ENCODE assay signal across 8 cellular contexts in the genomic region with DNA sequence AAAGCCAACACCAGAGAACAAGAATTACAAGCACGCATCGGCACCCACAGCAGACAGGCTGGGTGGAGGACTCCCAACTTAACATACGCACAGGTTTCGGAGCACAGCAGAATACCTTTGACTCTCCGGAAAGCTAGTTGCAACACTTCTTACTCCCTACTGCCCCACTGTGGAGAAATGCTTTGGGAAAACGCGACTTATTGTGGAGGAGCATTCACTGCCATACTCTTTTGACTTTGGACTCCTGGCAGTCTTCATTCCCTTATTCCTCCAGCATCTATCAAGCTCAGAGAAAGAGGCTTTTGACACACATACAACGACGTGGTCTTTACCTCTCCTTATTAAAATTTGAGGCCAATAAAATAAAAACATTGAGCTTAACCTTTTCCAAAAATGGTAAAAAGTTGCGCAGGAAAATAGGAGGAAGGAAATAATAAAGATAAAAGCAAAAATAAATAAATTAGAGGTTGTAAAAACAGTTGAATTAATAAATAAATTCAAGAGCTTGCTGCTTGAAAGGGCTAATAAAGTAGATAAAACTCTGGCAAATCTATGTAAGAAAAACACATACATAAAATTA. TPM values are rescaled to one million over a fixed set of nuclear protein-coding genes. Genes with fewer than 3 reads are reported as not detected.
DNase-seq lines count a peak whose midpoint lies in the region; ATAC-seq, FAIRE-seq and TF ChIP-seq lines count a peak whose summit lies in the region.

No MANE protein-coding gene starts in this region.

- TF ChIP-seq RAD21 in HepG2 (CRISPR knock-in tag; IDR thresholded peaks at IDR 0.05) = peak; percentile 49; the same call in 1 of the 2 replicates

- H3K4me3 ChIP-seq in BLaER1 treated with 17β-estradiol and CSF1 and Interleukin-3, amounts not matched to agents 10 nM and 100 nM = peak overlapping the region in 3 of 10 experiments; percentile 5 to 23 (median 22); a peak in 2 of 20 replicates
- peak overlapping the region; percentile 52 for H3K4me3 ChIP-seq in SJCRH30
- peak overlapping the region; percentile 37 to 65 (median 57); a peak in 5 of 6 replicates for H3K4me3 ChIP-seq in HepG2 (replicated peaks in 1 of 3; ENCODE audit: insufficient read depth in 1 of 3, low read depth in 2 of 3, low read length in 3 of 3)
- H3K4me3 ChIP-seq in thoracic aorta = peak overlapping the region; percentile 58

- peak; percentile 85 for FAIRE-seq in HepG2 (lab: Jason Lieb, UNC)

- no peak overlapping the region for H3K27ac ChIP-seq in BLaER1 treated with 17β-estradiol and CSF1 and Interleukin-3, amounts not matched to agents 10 nM and 100 nM
- H3K27ac ChIP-seq in SJCRH30 (peak overlapping the region; percentile 77), HepG2 (ENCODE audit: extremely low read length, insufficient read depth, low read length) (peak overlapping the region; percentile 76), thoracic aorta (no peak overlapping the region)

- DNase-seq in SJCRH30 (peak; percentile 77 to 90), dedifferentiated amniotic fluid mesenchymal stem cell (ENCODE audit: extremely low spot score) (peak; percentile 56), HepG2 (ENCODE audit: low spot score) (peak; percentile 84), thoracic aorta (ENCODE audit: low spot score) (no peak)

- TF ChIP-seq POLR2A in HepG2 (IDR thresholded peaks at IDR 0.05; ENCODE audit: insufficient read depth in 1 of 2, low read depth in 2 of 2, low read length in 2 of 2) = peak in 1 of 2 experiments; percentile 43; a peak in 1 of 4 replicates

- ATAC-seq in GM18907 (IDR thresholded peaks at IDR 0.05; ENCODE audit: unreplicated experiment) (peak; percentile 60), HepG2 (peak; percentile 68), thoracic aorta (ENCODE audit: insufficient number of reproducible peaks, low FRiP score, low read depth) (no peak), GM18867 (IDR thresholded peaks at IDR 0.05; ENCODE audit: unreplicated experiment) (no peak), GM18858 (IDR thresholded peaks at IDR 0.05; ENCODE audit: unreplicated experiment) (no peak)

- no peaks in the 10 kb centered on the region; a peak in 2 of 22 replicates for H4K20me1 ChIP-seq in BLaER1 treated with 17β-estradiol and CSF1 and Interleukin-3, amounts not matched to agents 10 nM and 100 nM
- H4K20me1 ChIP-seq in HepG2 (ENCODE audit: insufficient read depth, low read length) = no peaks in the 10 kb centered on the region

- POLR2A ChIA-PET in HepG2 (lab: Yijun Ruan, JAX) = interaction anchor here (1.1 to 2.1 kb wide), 15 partner anchors 20 to 135 kb away, joined by 3 to 49 read pairs (median 5); partner anchors contain the start of gene GPC3

- WGBS in HepG2 (ENCODE audit: low lambda C conversion rate) = 16% methylated on average over 7 of the region's 10 CpGs

- H2AFZ ChIP-seq in HepG2 (ENCODE audit: low read length) = peak overlapping the region; percentile 72

- intact Hi-C loops in HepG2 (cut with micrococcal nuclease; ENCODE audit: unreplicated experiment) = loop anchor here (10.0 kb wide), 1 partner anchor 202 kb away; no protein-coding TSS in a partner anchor

- no peaks in the 10 kb centered on the region for H3K9me3 ChIP-seq in BLaER1 treated with 17β-estradiol and CSF1 and Interleukin-3, amounts not matched to agents 10 nM and 100 nM (replicated peaks in 1 of 11)
- H3K9me3 ChIP-seq in SJCRH30 (replicated peaks) (no peaks in the 10 kb centered on the region), HepG2 (ENCODE audit: low read length) (no peaks in the 10 kb centered on the region), thoracic aorta (no peaks in the 10 kb centered on the region)

- peak overlapping the region in 1 of 11 experiments; percentile 7; a peak in 1 of 22 replicates for H3K9ac ChIP-seq in BLaER1 treated with 17β-estradiol and CSF1 and Interleukin-3, amounts not matched to agents 10 nM and 100 nM
- peak overlapping the region; percentile 62 for H3K9ac ChIP-seq in HepG2 (ENCODE audit: insufficient read depth, low read depth, low read length)

- H3K36me3 ChIP-seq in BLaER1 treated with 17β-estradiol and CSF1 and Interleukin-3, amounts not matched to agents 10 nM and 100 nM = no peaks in the 10 kb centered on the region
- H3K36me3 ChIP-seq in SJCRH30 = no peaks in the 10 kb centered on the region
- no peaks in the 10 kb centered on the region for H3K36me3 ChIP-seq in HepG2 (replicated peaks in 1 of 2; ENCODE audit: control insufficient read depth in 1 of 2, insufficient read depth in 2 of 2, low read length in 2 of 2)
- H3K36me3 ChIP-seq in thoracic aorta = no peaks in the 10 kb centered on the region

- peaks cover 78 to 95% (median 93%) of the 10 kb centered on the region in 11 experiments for H3K27me3 ChIP-seq in BLaER1 treated with 17β-estradiol and CSF1 and Interleukin-3, amounts not matched to agents 10 nM and 100 nM
- H3K27me3 ChIP-seq in SJCRH30 = no peaks in the 10 kb centered on the region
- H3K27me3 ChIP-seq in HepG2 (ENCODE audit: control insufficient read depth in 1 of 2, insufficient read depth in 2 of 2, low read length in 2 of 2) = no peaks in the 10 kb centered on the region
- H3K27me3 ChIP-seq in thoracic aorta (replicated peaks; ENCODE audit: insufficient read depth) = no peaks in the 10 kb centered on the region

- TF ChIP-seq EP300 in HepG2 (IDR thresholded peaks at IDR 0.05; ENCODE audit: low read depth in 2 of 2, low read length in 2 of 2) (no peak), HepG2 (CRISPR knock-in tag; IDR thresholded peaks at IDR 0.05; ENCODE audit: borderline replicate concordance) (no peak)

- CTCF ChIA-PET in HepG2 (lab: Yijun Ruan, JAX; ENCODE audit: low intra/inter-chr PET ratio, low total read pairs) = interaction anchor here (1.3 kb wide), 1 partner anchor 234 kb away, joined by 4 read pairs; no protein-coding TSS in a partner anchor

- in situ Hi-C loops in HepG2 (cut with HindIII; ENCODE audit: extremely low pct_ligation_motif_present, low pct_unique_long_range_greater_than_20kb) = no loop called here

- peak overlapping the region in 10 of 11 experiments; percentile 2 to 72 (median 45); a peak in 16 of 22 replicates for H3K4me2 ChIP-seq in BLaER1 treated with 17β-estradiol and CSF1 and Interleukin-3, amounts not matched to agents 10 nM and 100 nM
- H3K4me2 ChIP-seq in HepG2 (ENCODE audit: low read depth, low read length) = peak overlapping the region; percentile 68

- TF ChIP-seq CTCF in HepG2 (CRISPR knock-in tag; IDR thresholded peaks at IDR 0.05) = peak; percentile 80
- peak; percentile 30 for TF ChIP-seq CTCF in thoracic aorta (IDR thresholded peaks at IDR 0.05)

- H3K4me1 ChIP-seq in BLaER1 treated with 17β-estradiol and CSF1 and Interleukin-3, amounts not matched to agents 10 nM and 100 nM = peaks cover 0 to 20% (median 0%) of the 10 kb centered on the region in 10 experiments; a peak in 6 of 20 replicates
- H3K4me1 ChIP-seq in SJCRH30 (no peaks in the 10 kb centered on the region), HepG2 (ENCODE audit: insufficient read depth, low read length) (peaks cover 45% of the 10 kb centered on the region), thoracic aorta (ENCODE audit: control insufficient read depth in 1 of 2, low read depth in 2 of 2) (no peaks in the 10 kb centered on the region)

- peaks cover 19% of the 10 kb centered on the region for H3K79me2 ChIP-seq in HepG2 (ENCODE audit: insufficient read depth, low read length)

- BruUV-seq in HepG2 (replicated peaks; lab: Mats Ljungman, UMichigan) = no TSS peak

TF ChIP-seq in HepG2, 621 proteins besides CTCF, POLR2A, EP300 and RAD21 (continues in another document):
- no peak for TF ChIP-seq ZNF430 (CRISPR knock-in tag; IDR thresholded peaks at IDR 0.05)
- no peak for TF ChIP-seq ZNF317 (CRISPR knock-in tag; IDR thresholded peaks at IDR 0.05)
- TF ChIP-seq, protein P1, sequence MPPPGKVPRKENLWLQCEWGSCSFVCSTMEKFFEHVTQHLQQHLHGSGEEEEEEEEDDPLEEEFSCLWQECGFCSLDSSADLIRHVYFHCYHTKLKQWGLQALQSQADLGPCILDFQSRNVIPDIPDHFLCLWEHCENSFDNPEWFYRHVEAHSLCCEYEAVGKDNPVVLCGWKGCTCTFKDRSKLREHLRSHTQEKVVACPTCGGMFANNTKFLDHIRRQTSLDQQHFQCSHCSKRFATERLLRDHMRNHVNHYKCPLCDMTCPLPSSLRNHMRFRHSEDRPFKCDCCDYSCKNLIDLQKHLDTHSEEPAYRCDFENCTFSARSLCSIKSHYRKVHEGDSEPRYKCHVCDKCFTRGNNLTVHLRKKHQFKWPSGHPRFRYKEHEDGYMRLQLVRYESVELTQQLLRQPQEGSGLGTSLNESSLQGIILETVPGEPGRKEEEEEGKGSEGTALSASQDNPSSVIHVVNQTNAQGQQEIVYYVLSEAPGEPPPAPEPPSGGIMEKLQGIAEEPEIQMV (CRISPR knock-in tag; IDR thresholded peaks at IDR 0.05; ENCODE audit: low read depth) = no peak
- no peak for TF ChIP-seq BRCA1 (CRISPR knock-in tag; IDR thresholded peaks at IDR 0.05)

RNA-seq across cellular contexts. Expression of gene GPC3, which starts 41.4 kb away (rescaled TPM):
- total RNA-seq in SJCRH30 (2014; rRNA removed; shearing (Covaris generic)) = 27.6 and 27.9 TPM in 2 replicates
- total RNA-seq in HepG2 (2016; rRNA removed; fragmentation: Illumina TruSeq; extraction: Trizol) (805 and 1,799 TPM in 2 replicates), thoracic aorta (1 to 10 TPM; 2.6 to 5.6 TPM)
- 284 and 320 TPM in 2 replicates for total RNA-seq in HepG2 (2016; cell fraction: cytosol; rRNA removed; fragmentation: Illumina TruSeq; extraction: Trizol; ENCODE audit: low read depth)
- total RNA-seq in HepG2 (2016; cell fraction: insoluble cytoplasmic fraction; rRNA removed; fragmentation: Illumina TruSeq; extraction: Trizol) = 792 and 1,776 TPM in 2 replicates
- 290 and 301 TPM in 2 replicates for total RNA-seq in HepG2 (2016; cell fraction: membrane; rRNA removed; fragmentation: Illumina TruSeq; extraction: Trizol)
- 1,828 and 2,106 TPM in 2 replicates for total RNA-seq in HepG2 (2016; cell fraction: nucleus; rRNA removed; fragmentation: Illumina TruSeq; extraction: Trizol)
- polyA plus RNA-seq in HepG2 (2011; rRNA removed) = 3,263 and 3,554 TPM in 2 replicates
- 2,062 and 3,587 TPM in 2 replicates for polyA plus RNA-seq in HepG2 (2011; cell fraction: cytosol; rRNA removed)
- polyA plus RNA-seq in HepG2 (2011; cell fraction: nucleus; rRNA removed) = 820 and 1,167 TPM in 2 replicates
- 3,341 and 3,897 TPM in 2 replicates for polyA plus RNA-seq in HepG2 (2012)
- polyA plus RNA-seq in HepG2 (2016; cell fraction: cytosol; fragmentation: Illumina TruSeq; extraction: Trizol; ENCODE audit: low read depth) = 118 and 136 TPM in 2 replicates
- polyA plus RNA-seq in HepG2 (2016; cell fraction: insoluble cytoplasmic fraction; fragmentation: Illumina TruSeq; extraction: Trizol; ENCODE audit: low read depth) = 843 and 853 TPM in 2 replicates
- polyA plus RNA-seq in HepG2 (2016; cell fraction: membrane; fragmentation: Illumina TruSeq; extraction: Trizol; ENCODE audit: low read depth) = 164 and 169 TPM in 2 replicates
- polyA plus RNA-seq in HepG2 (2016; cell fraction: nucleus; fragmentation: Illumina TruSeq; extraction: Trizol; ENCODE audit: insufficient read depth, low read depth) = 1,823 and 1,891 TPM in 2 replicates
- 0.72 and 1,012 TPM in 2 replicates for polyA minus RNA-seq in HepG2 (2011; rRNA and poly(A)+ RNA removed; ENCODE audit: low replicate concordance)
- 1,199 and 1,788 TPM in 2 replicates for polyA minus RNA-seq in HepG2 (2011; cell fraction: cytosol; rRNA and poly(A)+ RNA removed)
- polyA minus RNA-seq in HepG2 (2011; cell fraction: nucleus; rRNA and poly(A)+ RNA removed) = 1,194 and 1,668 TPM in 2 replicates

Comparison
In these comparisons a context has a peak if more than half of its experiments do, and no peak if none do; other contexts are left out.
1. H3K27ac ChIP-seq: peak in SJCRH30 (single experiment) and HepG2 (single experiment); none in BLaER1 treated with 17β-estradiol and CSF1 and Interleukin-3, amounts not matched to agents 10 nM and 100 nM (0 of 11) and thoracic aorta (0 of 2).
2. ATAC-seq: peak in GM18907 (single experiment) and HepG2 (single experiment); none in thoracic aorta (single experiment), GM18867 (single experiment) and GM18858 (single experiment).